8 cellular contexts compared by ENCODE assay signal in the genomic region with DNA sequence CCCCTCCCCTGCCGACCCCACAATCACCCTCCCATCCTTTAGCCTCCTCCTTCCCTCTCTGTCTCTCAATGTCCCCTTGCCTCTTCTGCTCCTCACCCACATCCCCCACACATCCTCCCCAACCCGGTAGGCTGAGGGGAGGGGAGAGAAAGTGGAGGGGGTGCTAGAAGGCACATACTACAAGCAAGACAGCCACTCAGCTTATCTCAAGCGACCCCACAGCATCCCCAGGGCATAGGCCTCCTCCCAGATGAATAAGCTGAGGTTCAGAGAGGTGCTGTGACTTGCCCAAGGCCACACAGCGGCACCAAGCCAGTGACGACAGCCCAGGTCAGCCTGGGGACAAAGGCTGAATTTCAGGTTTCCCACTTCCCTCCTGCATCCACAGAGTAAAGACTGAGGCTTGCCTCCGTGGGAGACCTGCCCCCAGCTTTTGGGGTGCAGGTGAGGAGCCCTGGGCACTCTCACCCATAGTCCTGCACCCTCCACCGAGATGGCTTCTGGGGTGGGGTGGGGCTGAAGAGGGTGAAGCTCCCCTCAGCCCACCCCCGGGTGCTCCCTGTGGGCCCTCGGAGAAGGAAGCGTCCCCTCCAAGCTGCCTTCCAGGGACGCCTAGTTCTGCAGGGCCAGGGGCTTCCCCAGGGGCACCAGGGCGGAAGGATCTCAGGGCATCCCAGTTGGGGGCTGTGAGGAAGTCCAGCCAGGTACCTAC. TPM values are rescaled to one million over a fixed set of nuclear protein-coding genes. Genes with fewer than 3 reads are reported as not detected.
DNase-seq lines count a peak whose midpoint lies in the region; ATAC-seq and TF ChIP-seq lines count a peak whose summit lies in the region.

No MANE protein-coding gene starts in this region.

- peak overlapping the region; percentile 97 for H3K27ac Mint-ChIP-seq in activated CD8-positive, alpha-beta T cell treated with anti-CD3 and anti-CD28 coated beads for 36 hours
- H3K27ac Mint-ChIP-seq in chondrocyte (ENCODE audit: unreplicated experiment), result no peak overlapping the region

- H3K9ac ChIP-seq in BLaER1 (peak overlapping the region; percentile 84), liver (ENCODE audit: low read depth in 1 of 2, low read length in 2 of 2) (peak overlapping the region in 1 of 2 donors; percentile 36)

- no peaks in the 10 kb centered on the region for H3K27me3 Mint-ChIP-seq in activated CD8-positive, alpha-beta T cell treated with anti-CD3 and anti-CD28 coated beads for 36 hours
- H3K27me3 Mint-ChIP-seq in chondrocyte (ENCODE audit: low read depth), result peaks cover 19% of the 10 kb centered on the region

- H3K4me1 ChIP-seq in BLaER1 (peaks cover 71% of the 10 kb centered on the region), liver (ENCODE audit: control insufficient read depth in 4 of 4, insufficient read depth in 4 of 4, low read length in 3 of 4) (peaks cover 0 to 3% (median 0%) of the 10 kb centered on the region in 4 donors)

- H3K4me3 ChIP-seq in BLaER1 (peak overlapping the region; percentile 85), H7 (ENCODE audit: insufficient read depth, low read depth, low read length) (peak overlapping the region; percentile 27), liver (ENCODE audit: low read depth in 1 of 3, low read length in 3 of 3) (peak overlapping the region; percentile 7 to 35 (median 25))

- peak overlapping the region; percentile 90 for H3K27ac ChIP-seq in BLaER1
- peak overlapping the region; percentile 70 to 76 for H3K27ac ChIP-seq in liver (ENCODE audit: low read depth in 1 of 2, low read length in 2 of 2)

- peaks cover 49% of the 10 kb centered on the region for H3K4me1 Mint-ChIP-seq in activated CD8-positive, alpha-beta T cell treated with anti-CD3 and anti-CD28 coated beads for 36 hours (ENCODE audit: low read depth)
- H3K4me1 Mint-ChIP-seq in chondrocyte (ENCODE audit: low read depth), result peaks cover 6% of the 10 kb centered on the region

- no peak for DNase-seq in H7
- DNase-seq in activated CD8-positive, alpha-beta T cell treated with anti-CD3 and anti-CD28 coated beads for 36 hours, result peak; percentile 49
- DNase-seq in NCI-H2196 treated with DMSO at 0.1 percent for 48 hours (lab: John Stamatoyannopoulos, UW; ENCODE audit: unreplicated experiment), result no peak
- no peak for DNase-seq in globus pallidus (ENCODE audit: low spot score)
- DNase-seq in chondrocyte (ENCODE audit: low spot score), result no peak

- H3K36me3 ChIP-seq in BLaER1 (peaks cover 33% of the 10 kb centered on the region), H7 (replicated peaks; ENCODE audit: control insufficient read depth, insufficient read depth, low read length) (no peaks in the 10 kb centered on the region), liver (ENCODE audit: control insufficient read depth in 4 of 4, insufficient read depth in 3 of 4, low read depth in 1 of 4, low read length in 3 of 4) (no peaks in the 10 kb centered on the region)

- intact Hi-C loops in activated CD8-positive, alpha-beta T cell treated with anti-CD3 and anti-CD28 coated beads for 36 hours (cut with micrococcal nuclease), result no loop called here

- H3K9me3 Mint-ChIP-seq in activated CD8-positive, alpha-beta T cell treated with anti-CD3 and anti-CD28 coated beads for 36 hours, result no peaks in the 10 kb centered on the region
- no peaks in the 10 kb centered on the region for H3K9me3 Mint-ChIP-seq in chondrocyte (ENCODE audit: low read depth)

- H3K9me3 ChIP-seq in BLaER1 (no peaks in the 10 kb centered on the region), liver (ENCODE audit: control insufficient read depth in 4 of 4, low read length in 3 of 4) (no peaks in the 10 kb centered on the region)

- H3K4me3 Mint-ChIP-seq in activated CD8-positive, alpha-beta T cell treated with anti-CD3 and anti-CD28 coated beads for 36 hours, result peak overlapping the region; percentile 98
- H3K4me3 Mint-ChIP-seq in chondrocyte (ENCODE audit: unreplicated experiment), result no peak overlapping the region

- peak; percentile 1 for ATAC-seq in activated CD8-positive, alpha-beta T cell treated with anti-CD3 and anti-CD28 coated beads for 36 hours
- no peak for ATAC-seq in GM21526 (IDR thresholded peaks at IDR 0.05; ENCODE audit: low FRiP score, unreplicated experiment)

- H3K4me2 ChIP-seq in BLaER1, result peak overlapping the region; percentile 100

- TF ChIP-seq CTCF in activated CD8-positive, alpha-beta T cell treated with anti-CD3 and anti-CD28 coated beads for 36 hours (IDR thresholded peaks at IDR 0.05), result no peak
- TF ChIP-seq CTCF in liver (IDR thresholded peaks at IDR 0.05; ENCODE audit: low read depth, low read length, missing input control) (no peak), chondrocyte (IDR thresholded peaks at IDR 0.05) (no peak)

- CTCF ChIA-PET in activated CD8-positive, alpha-beta T cell treated with anti-CD3 and anti-CD28 coated beads for 36 hours (lab: Charles Lee), result interaction anchor here (0.8 to 12.0 kb wide), 13 partner anchors 10 to 165 kb away, joined by 3 to 154 read pairs (median 5); no protein-coding TSS in a partner anchor

- H3K27me3 ChIP-seq in BLaER1 (no peaks in the 10 kb centered on the region), H7 (ENCODE audit: control insufficient read depth, insufficient read depth, low read length) (no peaks in the 10 kb centered on the region), liver (ENCODE audit: control insufficient read depth in 4 of 4, insufficient read depth in 4 of 4, low read length in 3 of 4) (no peaks in the 10 kb centered on the region)

- no peak for TF ChIP-seq RAD21 in liver (IDR thresholded peaks at IDR 0.05)

- peaks cover 38% of the 10 kb centered on the region for H4K20me1 ChIP-seq in BLaER1

- H3K36me3 Mint-ChIP-seq in activated CD8-positive, alpha-beta T cell treated with anti-CD3 and anti-CD28 coated beads for 36 hours (ENCODE audit: low read depth), result peaks cover 56% of the 10 kb centered on the region
- no peaks in the 10 kb centered on the region for H3K36me3 Mint-ChIP-seq in chondrocyte (ENCODE audit: low read depth)

- POLR2A ChIA-PET in activated CD8-positive, alpha-beta T cell treated with anti-CD3 and anti-CD28 coated beads for 36 hours (lab: Charles Lee), result interaction anchor here (0.7 to 9.5 kb wide), 20 partner anchors 9 to 121 kb away, joined by 3 to 209 read pairs (median 6); a partner anchor contains a TSS

- 45% methylated on average over 12 of the region's 12 CpGs for WGBS in liver

TF ChIP-seq in liver, 16 proteins besides CTCF, POLR2A, EP300 and RAD21:
- TF ChIP-seq SP1 (IDR thresholded peaks at IDR 0.05), result no peak
- TF ChIP-seq, protein P1, sequence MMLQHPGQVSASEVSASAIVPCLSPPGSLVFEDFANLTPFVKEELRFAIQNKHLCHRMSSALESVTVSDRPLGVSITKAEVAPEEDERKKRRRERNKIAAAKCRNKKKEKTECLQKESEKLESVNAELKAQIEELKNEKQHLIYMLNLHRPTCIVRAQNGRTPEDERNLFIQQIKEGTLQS (IDR thresholded peaks at IDR 0.05), result no peak
- no peak for TF ChIP-seq JUND (IDR thresholded peaks at IDR 0.05)
- no peak for TF ChIP-seq NR2F2 (IDR thresholded peaks at IDR 0.05)
- TF ChIP-seq EGR1 (IDR thresholded peaks at IDR 0.05; ENCODE audit: low read depth in 2 of 2), result no peak
- TF ChIP-seq TAF1 (conservative IDR thresholded peaks at IDR 0.05), result no peak
- TF ChIP-seq, protein P2, sequence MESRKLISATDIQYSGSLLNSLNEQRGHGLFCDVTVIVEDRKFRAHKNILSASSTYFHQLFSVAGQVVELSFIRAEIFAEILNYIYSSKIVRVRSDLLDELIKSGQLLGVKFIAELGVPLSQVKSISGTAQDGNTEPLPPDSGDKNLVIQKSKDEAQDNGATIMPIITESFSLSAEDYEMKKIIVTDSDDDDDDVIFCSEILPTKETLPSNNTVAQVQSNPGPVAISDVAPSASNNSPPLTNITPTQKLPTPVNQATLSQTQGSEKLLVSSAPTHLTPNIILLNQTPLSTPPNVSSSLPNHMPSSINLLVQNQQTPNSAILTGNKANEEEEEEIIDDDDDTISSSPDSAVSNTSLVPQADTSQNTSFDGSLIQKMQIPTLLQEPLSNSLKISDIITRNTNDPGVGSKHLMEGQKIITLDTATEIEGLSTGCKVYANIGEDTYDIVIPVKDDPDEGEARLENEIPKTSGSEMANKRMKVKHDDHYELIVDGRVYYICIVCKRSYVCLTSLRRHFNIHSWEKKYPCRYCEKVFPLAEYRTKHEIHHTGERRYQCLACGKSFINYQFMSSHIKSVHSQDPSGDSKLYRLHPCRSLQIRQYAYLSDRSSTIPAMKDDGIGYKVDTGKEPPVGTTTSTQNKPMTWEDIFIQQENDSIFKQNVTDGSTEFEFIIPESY (IDR thresholded peaks at IDR 0.05), result no peak
- TF ChIP-seq FOXA2 (IDR thresholded peaks at IDR 0.05), result no peak
- TF ChIP-seq HNF4A (conservative IDR thresholded peaks at IDR 0.05), result no peak
- no peak for TF ChIP-seq RXRA (IDR thresholded peaks at IDR 0.05)
- no peak for TF ChIP-seq YY1 (IDR thresholded peaks at IDR 0.05)
- TF ChIP-seq, protein P3, sequence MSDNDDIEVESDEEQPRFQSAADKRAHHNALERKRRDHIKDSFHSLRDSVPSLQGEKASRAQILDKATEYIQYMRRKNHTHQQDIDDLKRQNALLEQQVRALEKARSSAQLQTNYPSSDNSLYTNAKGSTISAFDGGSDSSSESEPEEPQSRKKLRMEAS (IDR thresholded peaks at IDR 0.05), result no peak
TF ChIP-seq in liver: peak in this region for 0.

RNA-seq across cellular contexts. Expression of a gene that starts 0.5 kb away (rescaled TPM):
- total RNA-seq in H7 (2014; rRNA removed; shearing (Covaris generic)), result 9.4 and 9.6 TPM in 2 replicates
- total RNA-seq in activated CD8-positive, alpha-beta T cell treated with anti-CD3 and anti-CD28 coated beads for 36 hours, result 100 to 1,000 TPM; 699 to 717 TPM
- total RNA-seq in liver, result 10 to 100 TPM in 1 of 2 donors, 1 to 10 TPM in 1; 4.0 to 15.0 TPM
- 1 to 10 TPM; 6.1 to 8.7 TPM for polyA plus RNA-seq in liver
- 0.20 TPM in 1 of 3 replicates, not detected in the others for total RNA-seq in chondrocyte

RNA-seq across cellular contexts. Expression of a gene that starts 31.3 kb away (rescaled TPM):
- total RNA-seq in H7 (2014; rRNA removed; shearing (Covaris generic)), result 0.21 TPM in 1 of 2 replicates, not detected in the other
- total RNA-seq in activated CD8-positive, alpha-beta T cell treated with anti-CD3 and anti-CD28 coated beads for 36 hours, result 1 to 10 TPM; 7.9 to 8.5 TPM
- under 1 TPM in 1 of 2 donors, not detected in 1; 0.19 TPM for total RNA-seq in liver
- polyA plus RNA-seq in liver, result not detected
- not detected in 3 replicates for total RNA-seq in chondrocyte

RNA-seq across cellular contexts. Expression of a gene that starts 38.8 kb away (rescaled TPM):
- not detected in 2 replicates for total RNA-seq in H7 (2014; rRNA removed; shearing (Covaris generic))
- 10 to 100 TPM; 33.2 to 33.4 TPM for total RNA-seq in activated CD8-positive, alpha-beta T cell treated with anti-CD3 and anti-CD28 coated beads for 36 hours
- total RNA-seq in liver (1 to 10 TPM; 9.1 to 9.9 TPM), chondrocyte (not detected in 3 replicates)
- 1 to 10 TPM; 1.9 to 2.6 TPM for polyA plus RNA-seq in liver

RNA-seq across cellular contexts. Expression of a gene that starts 55.5 kb away (rescaled TPM):
- 4.9 and 5.4 TPM in 2 replicates for total RNA-seq in H7 (2014; rRNA removed; shearing (Covaris generic))
- total RNA-seq in activated CD8-positive, alpha-beta T cell treated with anti-CD3 and anti-CD28 coated beads for 36 hours, result 1 to 10 TPM; 6.4 TPM
- total RNA-seq in liver (1 to 10 TPM; 3.7 to 4.2 TPM), chondrocyte (11.3 to 27.7 TPM (median 14.6 TPM) in 3 replicates)
- polyA plus RNA-seq in liver, result 1 to 10 TPM; 3.1 to 4.5 TPM

Comparison
In these comparisons a context has a peak if more than half of its experiments do, and no peak if none do; other contexts are left out.
1. H3K4me3 ChIP-seq: peak in every context shown above with its lines; median percentile 85 in BLaER1; 27 in H7; 25 in liver.
2. RNA of a gene that starts 0.5 kb away (total RNA-seq): 699 to 717 TPM in activated CD8-positive, alpha-beta T cell treated with anti-CD3 and anti-CD28 coated beads for 36 hours; 4.0 to 15.0 TPM in liver, 9.4 to 9.6 TPM in H7 and 0.20 TPM in chondrocyte; every median in the first group is over 10 times any median in the second.